In genomic region chr18:49819768-49820662, GRCh38 we compare ENCODE assay signal across 8 cellular contexts. TPM values are rescaled to one million over a fixed set of nuclear protein-coding genes. Genes with fewer than 3 reads are reported as not detected.
A peak's percentile ranks its signal among the peaks of the same experiment; 100 is the strongest.
DNase-seq lines count a peak whose midpoint lies in the region; ATAC-seq and TF ChIP-seq lines count a peak whose summit lies in the region.

No MANE protein-coding gene starts in this region.

- H3K4me1 ChIP-seq in CD4-positive, alpha-beta memory T cell (ENCODE audit: insufficient read depth, low read length): peaks cover 53% of the 10 kb centered on the region

- peak; percentile 74 to 82 (median 77) for DNase-seq in CD4-positive, alpha-beta memory T cell
- DNase-seq in choroid plexus epithelial cell (ENCODE audit: low read depth) (peak; percentile 68), NCI-H1092 treated with DMSO at 0.1 percent for 48 hours (lab: John Stamatoyannopoulos, UW) (no peak), RKO (ENCODE audit: low spot score) (no peak)

- POLR2A ChIA-PET in CD4-positive, alpha-beta memory T cell (lab: Charles Lee; ENCODE audit: partially characterized antibody): interaction anchor here (0.6 to 2.3 kb wide), 10 partner anchors 8 to 1335 kb away, joined by 3 to 12 read pairs (median 4); partner anchors contain the start of genes C18orf32 and SMAD4

- CTCF ChIA-PET in CD4-positive, alpha-beta memory T cell (lab: Charles Lee; ENCODE audit: partially characterized antibody): interaction anchor here (0.7 to 2.0 kb wide), 6 partner anchors 10 to 41 kb away, joined by 3 to 5 read pairs (median 4); no protein-coding TSS in a partner anchor

- intact Hi-C loops in CD4-positive, alpha-beta memory T cell (cut with micrococcal nuclease): loop anchor here (2.0 to 10.0 kb wide), 3 partner anchors 31 to 1375 kb away; partner anchors contain the start of gene MEX3C

- H3K4me1 Mint-ChIP-seq in CD4-positive, alpha-beta memory T cell: peaks cover 43 to 68% (median 54%) of the 10 kb centered on the region in 4 donors
- H3K4me1 Mint-ChIP-seq in T-helper 1 cell treated with Interleukin-12 subunit alpha and Interleukin-12 subunit beta and Interleukin-4 antibody, amounts not matched to agents 30 μg/mL and 1 μg/mL, for 36 hours (ENCODE audit: low read depth): peaks cover 52% of the 10 kb centered on the region

- H3K4me3 ChIP-seq in CD4-positive, alpha-beta memory T cell (ENCODE audit: low read length in 2 of 2): peak overlapping the region in 1 of 2 donors; percentile 25
- H3K4me3 ChIP-seq in choroid plexus epithelial cell (ENCODE audit: low read depth, low read length): no peak overlapping the region

- H3K27me3 Mint-ChIP-seq in CD4-positive, alpha-beta memory T cell: no peaks in the 10 kb centered on the region
- no peaks in the 10 kb centered on the region for H3K27me3 Mint-ChIP-seq in T-helper 1 cell treated with Interleukin-12 subunit alpha and Interleukin-12 subunit beta and Interleukin-4 antibody, amounts not matched to agents 30 μg/mL and 1 μg/mL, for 36 hours (ENCODE audit: low read depth)

- peaks cover 0 to 3% (median 0%) of the 10 kb centered on the region in 8 donors for H3K9me3 Mint-ChIP-seq in CD4-positive, alpha-beta memory T cell
- H3K9me3 Mint-ChIP-seq in T-helper 1 cell treated with Interleukin-12 subunit alpha and Interleukin-12 subunit beta and Interleukin-4 antibody, amounts not matched to agents 30 μg/mL and 1 μg/mL, for 36 hours: peaks cover 2% of the 10 kb centered on the region

- H3K36me3 ChIP-seq in CD4-positive, alpha-beta memory T cell (ENCODE audit: insufficient read depth, low read length): no peaks in the 10 kb centered on the region

- H3K9me3 ChIP-seq in CD4-positive, alpha-beta memory T cell (ENCODE audit: control insufficient read depth in 1 of 2, low read length in 2 of 2): no peaks in the 10 kb centered on the region

- peaks cover 0 to 4% of the 10 kb centered on the region in 2 donors for H3K36me3 Mint-ChIP-seq in CD4-positive, alpha-beta memory T cell
- peaks cover 35% of the 10 kb centered on the region for H3K36me3 Mint-ChIP-seq in T-helper 1 cell treated with Interleukin-12 subunit alpha and Interleukin-12 subunit beta and Interleukin-4 antibody, amounts not matched to agents 30 μg/mL and 1 μg/mL, for 36 hours (ENCODE audit: low read depth)

- H3K4me3 Mint-ChIP-seq in CD4-positive, alpha-beta memory T cell: peak overlapping the region; percentile 67 to 84 (median 76)
- H3K4me3 Mint-ChIP-seq in T-helper 1 cell treated with Interleukin-12 subunit alpha and Interleukin-12 subunit beta and Interleukin-4 antibody, amounts not matched to agents 30 μg/mL and 1 μg/mL, for 36 hours: peak overlapping the region; percentile 52

- peak overlapping the region; percentile 86 to 93 (median 87) for H3K27ac Mint-ChIP-seq in CD4-positive, alpha-beta memory T cell
- H3K27ac Mint-ChIP-seq in T-helper 1 cell treated with Interleukin-12 subunit alpha and Interleukin-12 subunit beta and Interleukin-4 antibody, amounts not matched to agents 30 μg/mL and 1 μg/mL, for 36 hours: peak overlapping the region; percentile 82

- no peaks in the 10 kb centered on the region for H3K27me3 ChIP-seq in CD4-positive, alpha-beta memory T cell (ENCODE audit: insufficient read depth, low read length)

- no peak for TF ChIP-seq CTCF in choroid plexus epithelial cell (conservative IDR thresholded peaks at IDR 0.05; ENCODE audit: low read depth, low read length)

- H3K27ac ChIP-seq in CD4-positive, alpha-beta memory T cell (ENCODE audit: low read depth, low read length): peak overlapping the region; percentile 36

- ATAC-seq in HG02610 (IDR thresholded peaks at IDR 0.05; ENCODE audit: unreplicated experiment) (peak; percentile 56), GM19035 (IDR thresholded peaks at IDR 0.05; ENCODE audit: unreplicated experiment) (no peak), GM19023 (IDR thresholded peaks at IDR 0.05; ENCODE audit: unreplicated experiment) (no peak)

RNA-seq across cellular contexts. Expression of gene ACAA2, which starts 6.7 kb away (rescaled TPM):
- 10 to 100 TPM; 21.8 to 23.8 TPM for total RNA-seq in CD4-positive, alpha-beta memory T cell
- 100 to 1,000 TPM in 1 of 2 donors, 10 to 100 TPM in 1; 64.4 to 150 TPM for polyA plus RNA-seq in CD4-positive, alpha-beta memory T cell

Comparison
In these comparisons a context has a peak if more than half of its experiments do, and no peak if none do; other contexts are left out.
1. DNase-seq: peak in CD4-positive, alpha-beta memory T cell (5 of 5) and choroid plexus epithelial cell (single experiment); none in NCI-H1092 treated with DMSO at 0.1 percent for 48 hours (single experiment) and RKO (single experiment).